Comparison of ENCODE assay signal across 9 cellular contexts in genomic region chr4:123488916-123489315, GRCh38.
DNase-seq lines count a peak whose midpoint lies in the region; ATAC-seq and TF ChIP-seq lines count a peak whose summit lies in the region.
"Had no signal": no experiment of that assay in that cellular context is flagged by ENCODE, and none has a peak within 500 bp of the region (broad histone marks: within the 10 kb centered on the region; RNA-seq: fewer than 3 reads in every experiment).

No MANE protein-coding gene starts in this region.

- TF ChIP-seq CTCF in Calu3 (IDR thresholded peaks at IDR 0.05; ENCODE audit: unreplicated experiment): no peak
- no peak for TF ChIP-seq CTCF in HCT116 (IDR thresholded peaks at IDR 0.05 in 2 of 3, conservative IDR thresholded peaks at IDR 0.05 in 1 of 3; ENCODE audit: borderline replicate concordance in 1 of 3, insufficient read depth in 1 of 3, low read depth in 2 of 3, low read length in 2 of 3)

- H3K4me3 Mint-ChIP-seq in Calu3 (ENCODE audit: low read depth, unreplicated experiment): no peak overlapping the region

- peak overlapping the region; percentile 83 for H2AFZ ChIP-seq in HCT116 (ENCODE audit: low read depth, low read length, poor library complexity, severe bottlenecking)

- POLR2A ChIA-PET in HCT116 (lab: Charles Lee): no interaction called here

- H3K4me1 ChIP-seq in HCT116 (ENCODE audit: control insufficient read depth in 1 of 2, insufficient read depth in 2 of 2, low read length in 2 of 2): peaks cover 0 to 10% of the 10 kb centered on the region in 2 experiments; a peak in 2 of 4 replicates

- intact Hi-C loops in Calu3 (cut with micrococcal nuclease; ENCODE audit: unreplicated experiment): no loop called here
- intact Hi-C loops in HCT116 (cut with micrococcal nuclease): no loop called here
- intact Hi-C loops in left ventricle myocardium superior (cut with micrococcal nuclease): no loop called here

- no peaks in the 10 kb centered on the region for H3K9me2 ChIP-seq in HCT116 (ENCODE audit: insufficient read depth)

- H3K36me3 ChIP-seq in HCT116 (ENCODE audit: control insufficient read depth in 1 of 2, insufficient read depth in 2 of 2, low read length in 2 of 2): no peaks in the 10 kb centered on the region

- peak overlapping the region; percentile 52 for H3K27ac Mint-ChIP-seq in Calu3 (ENCODE audit: unreplicated experiment)

- RAD21 ChIA-PET in HCT116 (lab: Charles Lee; ENCODE audit: low non-redundant PET in 1 of 2, low total read pairs in 2 of 2, uncharacterized antibody in 2 of 2, unreplicated experiment in 2 of 2): no interaction called here

- H3K27me3 Mint-ChIP-seq in Calu3 (ENCODE audit: unreplicated experiment): no peaks in the 10 kb centered on the region

- ATAC-seq in HCT116 (peak; percentile 80), esophagus mucosa (peak; percentile 98), left ventricle myocardium superior (no peak)

- BruUV-seq in Calu3 (replicated peaks; lab: Mats Ljungman, UMichigan): no TSS peak
- no TSS peak for BruUV-seq in HCT116 (replicated peaks; lab: Mats Ljungman, UMichigan)

- TF ChIP-seq RAD21 in HCT116 (IDR thresholded peaks at IDR 0.05; ENCODE audit: low read depth): no peak

- no peaks in the 10 kb centered on the region for H3K27me3 ChIP-seq in HCT116 (ENCODE audit: insufficient read depth, low read length)

- no peak for TF ChIP-seq POLR2A in HCT116 (IDR thresholded peaks at IDR 0.05; ENCODE audit: borderline replicate concordance, extremely low read depth, insufficient read depth, insufficient read length)

- H3K4me2 ChIP-seq in HCT116 (ENCODE audit: low read length): peak overlapping the region; percentile 5; the same call in 1 of the 2 replicates

- H3K9me3 ChIP-seq in HCT116 (ENCODE audit: control insufficient read depth in 1 of 2, insufficient read depth in 1 of 2, low read depth in 1 of 2, low read length in 2 of 2): no peaks in the 10 kb centered on the region

- no peaks in the 10 kb centered on the region for H3K9me3 Mint-ChIP-seq in Calu3 (ENCODE audit: low read depth, unreplicated experiment)

- no peak overlapping the region for H3K27ac ChIP-seq in HCT116 (ENCODE audit: low read depth, low read length)

- H4K20me1 ChIP-seq in HCT116 (ENCODE audit: insufficient read depth): no peaks in the 10 kb centered on the region

- peak; percentile 23 for DNase-seq in Calu3
- DNase-seq in HCT116 (ENCODE audit: low read depth, low spot score): peak; percentile 32
- DNase-seq in NOMO-1 treated with DMSO at 0.1 percent for 48 hours (lab: John Stamatoyannopoulos, UW; ENCODE audit: unreplicated experiment): peak; percentile 81
- no peak for DNase-seq in NCI-H82 treated with DMSO at 0.1 percent for 48 hours (lab: John Stamatoyannopoulos, UW; ENCODE audit: unreplicated experiment)
- DNase-seq in left ventricle myocardium superior: no peak
- no peak for DNase-seq in NCI-H446 (lab: John Stamatoyannopoulos, UW)
- no peak for DNase-seq in COLO668 (lab: John Stamatoyannopoulos, UW; ENCODE audit: unreplicated experiment)
- DNase-seq: right cardiac atrium had no signal

- no peaks in the 10 kb centered on the region for H3K4me1 Mint-ChIP-seq in Calu3 (ENCODE audit: low read depth, unreplicated experiment)

- H3K9ac ChIP-seq in HCT116 (ENCODE audit: low read length): no peak overlapping the region

- CTCF ChIA-PET in Calu3 (lab: Charles Lee) (interaction anchor here (0.6 to 1.1 kb wide), 4 partner anchors 10 to 1143 kb away, joined by 3 read pairs; no protein-coding TSS in a partner anchor), HCT116 (lab: Charles Lee) (no interaction called here)

- no peaks in the 10 kb centered on the region for H3K79me2 ChIP-seq in HCT116 (ENCODE audit: insufficient read depth, low read length)

- no peaks in the 10 kb centered on the region for H3K36me3 Mint-ChIP-seq in Calu3 (ENCODE audit: insufficient read depth, unreplicated experiment)

- no peak overlapping the region for H3K4me3 ChIP-seq in HCT116 (replicated peaks in 1 of 2; ENCODE audit: low read depth in 1 of 2, low read length in 2 of 2)

TF ChIP-seq in HCT116, 20 proteins besides CTCF, POLR2A, EP300 and RAD21:
- TF ChIP-seq YY1 (IDR thresholded peaks at IDR 0.05; ENCODE audit: extremely low read depth, insufficient replicate concordance, low read depth, low read length) (no peak), JUND (IDR thresholded peaks at IDR 0.05) (peak; percentile 30; the same call in 1 of the 2 replicates), CBX3 (IDR thresholded peaks at IDR 0.05; ENCODE audit: low read depth) (no peak), FOSL1 (IDR thresholded peaks at IDR 0.05; ENCODE audit: low read depth) (no peak), SP1 (IDR thresholded peaks at IDR 0.05; ENCODE audit: low read depth) (0 out of 2 replicates have a peak, but pooled peaks have one; percentile 12)

Comparison
In these comparisons a context has a peak if more than half of its experiments do, and no peak if none do; other contexts are left out.
1. DNase-seq: peak in Calu3 (single experiment), HCT116 (single experiment) and NOMO-1 treated with DMSO at 0.1 percent for 48 hours (single experiment); none in NCI-H82 treated with DMSO at 0.1 percent for 48 hours (single experiment), left ventricle myocardium superior (single experiment), NCI-H446 (0 of 2) and COLO668 (single experiment).